ENCODE assay signal across 8 cellular contexts in genomic region chr1:185317886-185318310, GRCh38. TPM values are rescaled to one million over a fixed set of nuclear protein-coding genes. Genes with fewer than 3 reads are reported as not detected.
DNase-seq lines count a peak whose midpoint lies in the region; ATAC-seq lines count a peak whose summit lies in the region.

No MANE protein-coding gene starts in this region.

- DNase-seq in DMS153 (lab: John Stamatoyannopoulos, UW), result peak; percentile 77
- DNase-seq in HPDE6-E6E7 (ENCODE audit: extremely low spot score), result peak; percentile 79
- DNase-seq in SJSA1 (ENCODE audit: low read depth in 1 of 2, low spot score in 2 of 2), result no peak
- DNase-seq in stimulated activated CD4-positive, alpha-beta T cell treated with anti-CD3 and anti-CD28 coated beads, Interleukin-15, amount 100 ng/mL, for 24 hours, result peak; percentile 80
- no peak for DNase-seq in posterior vena cava (ENCODE audit: low spot score)

- H3K36me3 ChIP-seq in SJSA1, result peaks cover 20% of the 10 kb centered on the region

- intact Hi-C loops in posterior vena cava (cut with DNase I), result no loop called here

- H3K27ac ChIP-seq in SJSA1, result peak overlapping the region; percentile 68
- peak overlapping the region; percentile 60 for H3K27ac ChIP-seq in adipose tissue (ENCODE audit: low read depth, low read length)

- peak overlapping the region; percentile 91 for H3K4me3 ChIP-seq in SJSA1
- H3K4me3 ChIP-seq in iPS-18c (ENCODE audit: insufficient read depth, low read depth, low read length), result peak overlapping the region; percentile 60

- peaks cover 33% of the 10 kb centered on the region for H3K4me1 ChIP-seq in SJSA1 (replicated peaks)

- peak; percentile 38 for ATAC-seq in GM21367 (IDR thresholded peaks at IDR 0.05; ENCODE audit: unreplicated experiment)

- H3K27me3 ChIP-seq in SJSA1 (replicated peaks), result no peaks in the 10 kb centered on the region

- H3K9me3 ChIP-seq in SJSA1 (replicated peaks) (0 out of 2 replicates have a peak, but pooled peaks cover 5% of the 10 kb centered on the region), iPS-18c (ENCODE audit: control insufficient read depth, insufficient read depth, low read length) (no peaks in the 10 kb centered on the region)

- 16 to 25% (median 23%) methylated on average over 11 of the region's 11 CpGs for WGBS in adipose tissue, 3 donors

RNA-seq across cellular contexts. Expression of gene IVNS1ABP, which starts 0.9 kb away (rescaled TPM):
- 89.2 and 93.9 TPM in 2 replicates for total RNA-seq in SJSA1 (2014; rRNA removed; shearing (Covaris generic))
- 10 to 100 TPM; 24.3 to 41.6 (median 38.5) TPM for polyA plus RNA-seq in adipose tissue
- 10 to 100 TPM; 38.5 to 54.1 TPM for total RNA-seq in posterior vena cava

Comparison
In these comparisons a context has a peak if more than half of its experiments do, and no peak if none do; other contexts are left out.
1. DNase-seq: peak in DMS153 (single experiment), HPDE6-E6E7 (single experiment) and stimulated activated CD4-positive, alpha-beta T cell treated with anti-CD3 and anti-CD28 coated beads, Interleukin-15, amount 100 ng/mL, for 24 hours (single experiment); none in SJSA1 (0 of 2) and posterior vena cava (single experiment).